ENCODE assay signal across 1 cellular context in genomic region chr2:3442185-3442584, GRCh38.
TF ChIP-seq lines count a peak whose summit lies in the region.

No MANE protein-coding gene starts in this region.

TF ChIP-seq in K562, 482 proteins besides CTCF, POLR2A, EP300 and RAD21:
- no peak for TF ChIP-seq NCOA2 (IDR thresholded peaks at IDR 0.05; ENCODE audit: partially characterized antibody in 2 of 2)
- TF ChIP-seq CBFA2T3 (IDR thresholded peaks at IDR 0.05): peak; percentile 6; the same call in 1 of the 2 replicates
